ENCODE assay signal across 10 cellular contexts in genomic region chr10:71647526-71648354, GRCh38.
DNase-seq lines count a peak whose midpoint lies in the region; ATAC-seq and TF ChIP-seq lines count a peak whose summit lies in the region.
"Had no signal": no experiment of that assay in that cellular context is flagged by ENCODE, and none has a peak within 500 bp of the region (broad histone marks: within the 10 kb centered on the region; RNA-seq: fewer than 3 reads in every experiment).

No MANE protein-coding gene starts in this region.

- DNase-seq in MCF 10A (ENCODE audit: unreplicated experiment) = no peak
- DNase-seq in breast epithelium (ENCODE audit: low spot score in 2 of 2) = no peak
- DNase-seq in OCI-M1 (lab: John Stamatoyannopoulos, UW) = peak; percentile 58
- peak in 1 of 2 donors; percentile 19 for DNase-seq in foreskin fibroblast
- no peak for DNase-seq in upper lobe of left lung
- DNase-seq in epidermal melanocyte (ENCODE audit: insufficient read length, low spot score) = no peak
- no peak for DNase-seq in putamen (ENCODE audit: low spot score)
- DNase-seq in NCI-H2029 treated with DMSO at 0.1 percent for 48 hours (lab: John Stamatoyannopoulos, UW) = no peak
- DNase-seq: activated CD8-positive, alpha-beta memory T cell treated with anti-CD3 and anti-CD28 coated beads, Interleukin-2, amount 10 ng/mL, durations not matched to agents 7 days and 5 days; effector memory CD8-positive, alpha-beta T cell had no signal

- WGBS in upper lobe of left lung, 2 donors = 53 to 59% methylated on average over 14 to 15 of the region's 15 CpGs

- BruUV-seq in MCF 10A (replicated peaks; lab: Mats Ljungman, UMichigan) = no TSS peak

- POLR2A ChIA-PET in MCF 10A (lab: Yijun Ruan, JAX) = no interaction called here

- H3K4me1 Mint-ChIP-seq in MCF 10A (ENCODE audit: insufficient read depth, unreplicated experiment) = no peaks in the 10 kb centered on the region
- H3K4me1 Mint-ChIP-seq: activated CD8-positive, alpha-beta memory T cell treated with anti-CD3 and anti-CD28 coated beads, Interleukin-2, amount 10 ng/mL, durations not matched to agents 7 days and 5 days had no signal

- no peaks in the 10 kb centered on the region for H3K36me3 Mint-ChIP-seq in MCF 10A (ENCODE audit: insufficient read depth, unreplicated experiment)
- H3K36me3 Mint-ChIP-seq: activated CD8-positive, alpha-beta memory T cell treated with anti-CD3 and anti-CD28 coated beads, Interleukin-2, amount 10 ng/mL, durations not matched to agents 7 days and 5 days had no signal

- TF ChIP-seq EP300 in upper lobe of left lung (IDR thresholded peaks at IDR 0.05) = no peak

- no peaks in the 10 kb centered on the region for H3K27me3 ChIP-seq in breast epithelium
- H3K27me3 ChIP-seq in upper lobe of left lung = no peaks in the 10 kb centered on the region

- TF ChIP-seq CTCF in MCF 10A (IDR thresholded peaks at IDR 0.05; ENCODE audit: unreplicated experiment) = peak; percentile 28
- TF ChIP-seq CTCF in breast epithelium (IDR thresholded peaks at IDR 0.05) = no peak
- TF ChIP-seq CTCF in foreskin fibroblast (IDR thresholded peaks at IDR 0.05; ENCODE audit: low read depth, low read length) = peak; percentile 44
- peak in 4 of 6 experiments; percentile 11 to 32 (median 26) for TF ChIP-seq CTCF in upper lobe of left lung (IDR thresholded peaks at IDR 0.05)

- CTCF ChIA-PET in MCF 10A (lab: Yijun Ruan, JAX) = interaction anchor here (0.6 to 1.1 kb wide), 2 partner anchors 220 to 248 kb away, joined by 4 to 5 read pairs; no protein-coding TSS in a partner anchor

- no peak overlapping the region for H3K4me3 ChIP-seq in breast epithelium
- H3K4me3 ChIP-seq in foreskin fibroblast (ENCODE audit: low read depth in 1 of 2, low read length in 2 of 2) = no peak overlapping the region
- H3K4me3 ChIP-seq in upper lobe of left lung = no peak overlapping the region

- H3K9me3 ChIP-seq in breast epithelium = no peaks in the 10 kb centered on the region
- no peaks in the 10 kb centered on the region for H3K9me3 ChIP-seq in upper lobe of left lung

- H3K27ac ChIP-seq in breast epithelium = no peak overlapping the region
- no peak overlapping the region for H3K27ac ChIP-seq in upper lobe of left lung

- H3K4me3 Mint-ChIP-seq in MCF 10A (ENCODE audit: unreplicated experiment) = no peak overlapping the region
- H3K4me3 Mint-ChIP-seq: activated CD8-positive, alpha-beta memory T cell treated with anti-CD3 and anti-CD28 coated beads, Interleukin-2, amount 10 ng/mL, durations not matched to agents 7 days and 5 days; effector memory CD8-positive, alpha-beta T cell had no signal

- no peaks in the 10 kb centered on the region for H3K9me3 Mint-ChIP-seq in MCF 10A (ENCODE audit: unreplicated experiment)
- H3K9me3 Mint-ChIP-seq: effector memory CD8-positive, alpha-beta T cell had no signal

- intact Hi-C loops in MCF 10A (cut with micrococcal nuclease) = no loop called here
- intact Hi-C loops in breast epithelium (cut with DNase I; ENCODE audit: low total_unique reads) = no loop called here

- no peaks in the 10 kb centered on the region for H3K4me1 ChIP-seq in breast epithelium
- H3K4me1 ChIP-seq in upper lobe of left lung = peaks cover 0 to 5% (median 0%) of the 10 kb centered on the region in 4 donors

- H3K27me3 Mint-ChIP-seq in MCF 10A (ENCODE audit: insufficient read depth, unreplicated experiment) = peaks cover 24% of the 10 kb centered on the region
- H3K27me3 Mint-ChIP-seq: activated CD8-positive, alpha-beta memory T cell treated with anti-CD3 and anti-CD28 coated beads, Interleukin-2, amount 10 ng/mL, durations not matched to agents 7 days and 5 days had no signal

- ATAC-seq in upper lobe of left lung (ENCODE audit: low FRiP score in 2 of 2) = no peak
- ATAC-seq: activated CD8-positive, alpha-beta memory T cell treated with anti-CD3 and anti-CD28 coated beads, Interleukin-2, amount 10 ng/mL, durations not matched to agents 7 days and 5 days; effector memory CD8-positive, alpha-beta T cell had no signal

- H3K36me3 ChIP-seq in breast epithelium (no peaks in the 10 kb centered on the region), upper lobe of left lung (no peaks in the 10 kb centered on the region)

- TF ChIP-seq POLR2A in breast epithelium (IDR thresholded peaks at IDR 0.05) (no peak), upper lobe of left lung (IDR thresholded peaks at IDR 0.05) (no peak)

- no peak overlapping the region for H3K27ac Mint-ChIP-seq in MCF 10A (ENCODE audit: low read depth, unreplicated experiment)
- H3K27ac Mint-ChIP-seq: activated CD8-positive, alpha-beta memory T cell treated with anti-CD3 and anti-CD28 coated beads, Interleukin-2, amount 10 ng/mL, durations not matched to agents 7 days and 5 days; effector memory CD8-positive, alpha-beta T cell had no signal

Comparison
In these comparisons a context has a peak if more than half of its experiments do, and no peak if none do; other contexts are left out.
1. CTCF ChIP-seq: peak in MCF 10A (single experiment), foreskin fibroblast (single experiment) and upper lobe of left lung (4 of 6); none in breast epithelium (0 of 3).